ENCODE assay signal across 2 cellular contexts in genomic region chr11:75097173-75097557, GRCh38.
TF ChIP-seq lines count a peak whose summit lies in the region.

No MANE protein-coding gene starts in this region.

TF ChIP-seq in HepG2, 621 proteins besides CTCF, POLR2A, EP300 and RAD21:
- no peak for TF ChIP-seq ZNF790 (CRISPR knock-in tag; IDR thresholded peaks at IDR 0.05; ENCODE audit: borderline replicate concordance)
- peak; percentile 32; the same call in 1 of the 2 replicates for TF ChIP-seq ZNF629 (CRISPR knock-in tag; conservative IDR thresholded peaks at IDR 0.05)

TF ChIP-seq in K562, 482 proteins besides CTCF, POLR2A, EP300 and RAD21 (continues in another document):
- TF ChIP-seq, protein P1, sequence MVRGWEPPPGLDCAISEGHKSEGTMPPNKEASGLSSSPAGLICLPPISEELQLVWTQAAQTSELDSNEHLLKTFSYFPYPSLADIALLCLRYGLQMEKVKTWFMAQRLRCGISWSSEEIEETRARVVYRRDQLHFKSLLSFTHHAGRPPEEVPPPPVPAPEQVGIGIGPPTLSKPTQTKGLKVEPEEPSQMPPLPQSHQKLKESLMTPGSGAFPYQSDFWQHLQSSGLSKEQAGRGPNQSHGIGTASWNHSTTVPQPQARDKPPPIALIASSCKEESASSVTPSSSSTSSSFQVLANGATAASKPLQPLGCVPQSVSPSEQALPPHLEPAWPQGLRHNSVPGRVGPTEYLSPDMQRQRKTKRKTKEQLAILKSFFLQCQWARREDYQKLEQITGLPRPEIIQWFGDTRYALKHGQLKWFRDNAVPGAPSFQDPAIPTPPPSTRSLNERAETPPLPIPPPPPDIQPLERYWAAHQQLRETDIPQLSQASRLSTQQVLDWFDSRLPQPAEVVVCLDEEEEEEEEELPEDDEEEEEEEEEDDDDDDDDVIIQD (CRISPR knock-in tag; IDR thresholded peaks at IDR 0.05) = no peak
- TF ChIP-seq ZNF197 (CRISPR knock-in tag; IDR thresholded peaks at IDR 0.05; ENCODE audit: low read depth) (0 out of 2 replicates have a peak, but pooled peaks have one; percentile 20), MNT (conservative IDR thresholded peaks at IDR 0.05) (0 out of 4 replicates have a peak, but pooled peaks of 1 of the 2 experiments have one; percentile 11), MIER1 (IDR thresholded peaks at IDR 0.05; ENCODE audit: low read depth) (0 out of 2 replicates have a peak, but pooled peaks have one; percentile 20), PHF20 (IDR thresholded peaks at IDR 0.05; ENCODE audit: partially characterized antibody) (peak; percentile 68), THRAP3 (IDR thresholded peaks at IDR 0.05; ENCODE audit: borderline replicate concordance) (no peak), FOXP1 (CRISPR knock-in tag; IDR thresholded peaks at IDR 0.05) (no peak), HLTF (IDR thresholded peaks at IDR 0.05) (no peak), ZNF592 (IDR thresholded peaks at IDR 0.05) (no peak), HNRNPL (IDR thresholded peaks at IDR 0.05; ENCODE audit: low read depth, low read length) (no peak), TAF15 (IDR thresholded peaks at IDR 0.05; ENCODE audit: low read depth, low read length) (no peak), PHF21A (IDR thresholded peaks at IDR 0.05; ENCODE audit: borderline replicate concordance, low read depth) (no peak), NFE2L1 (tag; IDR thresholded peaks at IDR 0.05; ENCODE audit: borderline replicate concordance, low read depth) (no peak), DACH1 (IDR thresholded peaks at IDR 0.05; ENCODE audit: partially characterized antibody) (no peak), TBL1XR1 (IDR thresholded peaks at IDR 0.05; ENCODE audit: low read length in 2 of 2) (no peak), CBX3 (IDR thresholded peaks at IDR 0.05; ENCODE audit: borderline replicate concordance in 1 of 2, low read length in 2 of 2) (peak in 1 of 2 experiments; percentile 62; a peak in 1 of 3 replicates), SMARCA5 (IDR thresholded peaks at IDR 0.05) (peak; percentile 83), ARID1B (IDR thresholded peaks at IDR 0.05) (peak; percentile 12; the same call in 1 of the 2 replicates), RCOR1 (IDR thresholded peaks at IDR 0.05; ENCODE audit: borderline replicate concordance in 1 of 2, low read depth in 2 of 2, low read length in 2 of 2) (peak; percentile 52 to 77; a peak in 3 of 4 replicates), SRSF9 (IDR thresholded peaks at IDR 0.05; ENCODE audit: borderline replicate concordance, low read depth, low read length) (no peak), ZNF140 (CRISPR knock-in tag; IDR thresholded peaks at IDR 0.05) (no peak), CAMTA2 (CRISPR knock-in tag; conservative IDR thresholded peaks at IDR 0.05) (no peak), PTBP1 (IDR thresholded peaks at IDR 0.05; ENCODE audit: low read depth, low read length) (0 out of 2 replicates have a peak, but pooled peaks have one; percentile 37), ZNF589 (CRISPR knock-in tag; IDR thresholded peaks at IDR 0.05; ENCODE audit: low read depth) (0 out of 2 replicates have a peak, but pooled peaks have one; percentile 26), FOSL1 (tag; conservative IDR thresholded peaks at IDR 0.05) (peak; percentile 66; the same call in 1 of the 2 replicates), BDP1 (IDR thresholded peaks at IDR 0.05; ENCODE audit: insufficient read depth, insufficient read length) (no peak), HDAC1 (IDR thresholded peaks at IDR 0.05) (0 out of 4 replicates have a peak, but pooled peaks of 1 of the 2 experiments have one; percentile 13), ID3 (CRISPR knock-in tag; IDR thresholded peaks at IDR 0.05) (no peak), ID3 (tag; IDR thresholded peaks at IDR 0.05) (0 out of 2 replicates have a peak, but pooled peaks have one; percentile 63), CHCHD3 (CRISPR knock-in tag; IDR thresholded peaks at IDR 0.05) (no peak), CXXC5 (CRISPR knock-in tag; IDR thresholded peaks at IDR 0.05) (peak; percentile 0; the same call in 1 of the 2 replicates), MCM7 (IDR thresholded peaks at IDR 0.05) (no peak), ZBTB33 (CRISPR knock-in tag; IDR thresholded peaks at IDR 0.05) (0 out of 2 replicates have a peak, but pooled peaks have one; percentile 30), HDAC3 (IDR thresholded peaks at IDR 0.05; ENCODE audit: borderline replicate concordance, partially characterized antibody) (peak; percentile 0), EP400 (IDR thresholded peaks at IDR 0.05) (0 out of 2 replicates have a peak, but pooled peaks have one; percentile 7), KAT2B (IDR thresholded peaks at IDR 0.05; ENCODE audit: low read depth, low read length) (no peak), MYC (IDR thresholded peaks at IDR 0.05; ENCODE audit: low read depth, low read length) (no peak), MYC (CRISPR knock-in tag; IDR thresholded peaks at IDR 0.05; ENCODE audit: borderline replicate concordance, low read depth) (no peak), KDM1A (IDR thresholded peaks at IDR 0.05) (peak; percentile 92 to 96), GTF3C2 (IDR thresholded peaks at IDR 0.05; ENCODE audit: borderline replicate concordance, extremely low read depth, insufficient read length) (no peak), ZNF282 (CRISPR knock-in tag; IDR thresholded peaks at IDR 0.05) (no peak), HDGF (IDR thresholded peaks at IDR 0.05) (0 out of 2 replicates have a peak, but pooled peaks have one; percentile 12), MYBL2 (IDR thresholded peaks at IDR 0.05; ENCODE audit: low read depth) (0 out of 2 replicates have a peak, but pooled peaks have one; percentile 2), MYBL2 (CRISPR knock-in tag; IDR thresholded peaks at IDR 0.05; ENCODE audit: borderline replicate concordance) (no peak), ZNF311 (CRISPR knock-in tag; IDR thresholded peaks at IDR 0.05) (no peak), SAFB (IDR thresholded peaks at IDR 0.05; ENCODE audit: borderline replicate concordance, low read depth, low read length) (no peak), ZNF79 (CRISPR knock-in tag; IDR thresholded peaks at IDR 0.05; ENCODE audit: low read depth) (peak; percentile 31; the same call in 1 of the 2 replicates), ZNF778 (CRISPR knock-in tag; IDR thresholded peaks at IDR 0.05) (no peak), DPF2 (IDR thresholded peaks at IDR 0.05) (peak; percentile 68; the same call in 1 of the 2 replicates), GATAD2B (IDR thresholded peaks at IDR 0.05; ENCODE audit: borderline replicate concordance) (peak; percentile 4; the same call in 1 of the 2 replicates)
- TF ChIP-seq, protein P2, sequence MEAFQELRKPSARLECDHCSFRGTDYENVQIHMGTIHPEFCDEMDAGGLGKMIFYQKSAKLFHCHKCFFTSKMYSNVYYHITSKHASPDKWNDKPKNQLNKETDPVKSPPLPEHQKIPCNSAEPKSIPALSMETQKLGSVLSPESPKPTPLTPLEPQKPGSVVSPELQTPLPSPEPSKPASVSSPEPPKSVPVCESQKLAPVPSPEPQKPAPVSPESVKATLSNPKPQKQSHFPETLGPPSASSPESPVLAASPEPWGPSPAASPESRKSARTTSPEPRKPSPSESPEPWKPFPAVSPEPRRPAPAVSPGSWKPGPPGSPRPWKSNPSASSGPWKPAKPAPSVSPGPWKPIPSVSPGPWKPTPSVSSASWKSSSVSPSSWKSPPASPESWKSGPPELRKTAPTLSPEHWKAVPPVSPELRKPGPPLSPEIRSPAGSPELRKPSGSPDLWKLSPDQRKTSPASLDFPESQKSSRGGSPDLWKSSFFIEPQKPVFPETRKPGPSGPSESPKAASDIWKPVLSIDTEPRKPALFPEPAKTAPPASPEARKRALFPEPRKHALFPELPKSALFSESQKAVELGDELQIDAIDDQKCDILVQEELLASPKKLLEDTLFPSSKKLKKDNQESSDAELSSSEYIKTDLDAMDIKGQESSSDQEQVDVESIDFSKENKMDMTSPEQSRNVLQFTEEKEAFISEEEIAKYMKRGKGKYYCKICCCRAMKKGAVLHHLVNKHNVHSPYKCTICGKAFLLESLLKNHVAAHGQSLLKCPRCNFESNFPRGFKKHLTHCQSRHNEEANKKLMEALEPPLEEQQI (IDR thresholded peaks at IDR 0.05) = no peak
- TF ChIP-seq, protein P3, sequence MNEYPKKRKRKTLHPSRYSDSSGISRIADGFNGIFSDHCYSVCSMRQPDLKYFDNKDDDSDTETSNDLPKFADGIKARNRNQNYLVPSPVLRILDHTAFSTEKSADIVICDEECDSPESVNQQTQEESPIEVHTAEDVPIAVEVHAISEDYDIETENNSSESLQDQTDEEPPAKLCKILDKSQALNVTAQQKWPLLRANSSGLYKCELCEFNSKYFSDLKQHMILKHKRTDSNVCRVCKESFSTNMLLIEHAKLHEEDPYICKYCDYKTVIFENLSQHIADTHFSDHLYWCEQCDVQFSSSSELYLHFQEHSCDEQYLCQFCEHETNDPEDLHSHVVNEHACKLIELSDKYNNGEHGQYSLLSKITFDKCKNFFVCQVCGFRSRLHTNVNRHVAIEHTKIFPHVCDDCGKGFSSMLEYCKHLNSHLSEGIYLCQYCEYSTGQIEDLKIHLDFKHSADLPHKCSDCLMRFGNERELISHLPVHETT (CRISPR knock-in tag; conservative IDR thresholded peaks at IDR 0.05 in 1 of 2, IDR thresholded peaks at IDR 0.05 in 1 of 2) = peak in 1 of 2 experiments; percentile 60; a peak in 1 of 4 replicates
